1 cellular context compared by ENCODE assay signal in genomic region chr5:175800656-175801081, GRCh38.
A peak's percentile ranks its signal among the peaks of the same experiment; 100 is the strongest.
TF ChIP-seq lines count a peak whose summit lies in the region.

No MANE protein-coding gene starts in this region.

TF ChIP-seq in K562, 482 proteins besides CTCF, POLR2A, EP300 and RAD21 (continued from another document):
- TF ChIP-seq, protein P1, sequence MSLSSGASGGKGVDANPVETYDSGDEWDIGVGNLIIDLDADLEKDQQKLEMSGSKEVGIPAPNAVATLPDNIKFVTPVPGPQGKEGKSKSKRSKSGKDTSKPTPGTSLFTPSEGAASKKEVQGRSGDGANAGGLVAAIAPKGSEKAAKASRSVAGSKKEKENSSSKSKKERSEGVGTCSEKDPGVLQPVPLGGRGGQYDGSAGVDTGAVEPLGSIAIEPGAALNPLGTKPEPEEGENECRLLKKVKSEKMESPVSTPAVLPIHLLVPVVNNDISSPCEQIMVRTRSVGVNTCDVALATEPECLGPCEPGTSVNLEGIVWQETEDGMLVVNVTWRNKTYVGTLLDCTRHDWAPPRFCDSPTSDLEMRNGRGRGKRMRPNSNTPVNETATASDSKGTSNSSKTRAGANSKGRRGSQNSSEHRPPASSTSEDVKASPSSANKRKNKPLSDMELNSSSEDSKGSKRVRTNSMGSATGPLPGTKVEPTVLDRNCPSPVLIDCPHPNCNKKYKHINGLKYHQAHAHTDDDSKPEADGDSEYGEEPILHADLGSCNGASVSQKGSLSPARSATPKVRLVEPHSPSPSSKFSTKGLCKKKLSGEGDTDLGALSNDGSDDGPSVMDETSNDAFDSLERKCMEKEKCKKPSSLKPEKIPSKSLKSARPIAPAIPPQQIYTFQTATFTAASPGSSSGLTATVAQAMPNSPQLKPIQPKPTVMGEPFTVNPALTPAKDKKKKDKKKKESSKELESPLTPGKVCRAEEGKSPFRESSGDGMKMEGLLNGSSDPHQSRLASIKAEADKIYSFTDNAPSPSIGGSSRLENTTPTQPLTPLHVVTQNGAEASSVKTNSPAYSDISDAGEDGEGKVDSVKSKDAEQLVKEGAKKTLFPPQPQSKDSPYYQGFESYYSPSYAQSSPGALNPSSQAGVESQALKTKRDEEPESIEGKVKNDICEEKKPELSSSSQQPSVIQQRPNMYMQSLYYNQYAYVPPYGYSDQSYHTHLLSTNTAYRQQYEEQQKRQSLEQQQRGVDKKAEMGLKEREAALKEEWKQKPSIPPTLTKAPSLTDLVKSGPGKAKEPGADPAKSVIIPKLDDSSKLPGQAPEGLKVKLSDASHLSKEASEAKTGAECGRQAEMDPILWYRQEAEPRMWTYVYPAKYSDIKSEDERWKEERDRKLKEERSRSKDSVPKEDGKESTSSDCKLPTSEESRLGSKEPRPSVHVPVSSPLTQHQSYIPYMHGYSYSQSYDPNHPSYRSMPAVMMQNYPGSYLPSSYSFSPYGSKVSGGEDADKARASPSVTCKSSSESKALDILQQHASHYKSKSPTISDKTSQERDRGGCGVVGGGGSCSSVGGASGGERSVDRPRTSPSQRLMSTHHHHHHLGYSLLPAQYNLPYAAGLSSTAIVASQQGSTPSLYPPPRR (CRISPR knock-in tag; IDR thresholded peaks at IDR 0.05; ENCODE audit: borderline replicate concordance), result no peak
- TF ChIP-seq, protein P2, sequence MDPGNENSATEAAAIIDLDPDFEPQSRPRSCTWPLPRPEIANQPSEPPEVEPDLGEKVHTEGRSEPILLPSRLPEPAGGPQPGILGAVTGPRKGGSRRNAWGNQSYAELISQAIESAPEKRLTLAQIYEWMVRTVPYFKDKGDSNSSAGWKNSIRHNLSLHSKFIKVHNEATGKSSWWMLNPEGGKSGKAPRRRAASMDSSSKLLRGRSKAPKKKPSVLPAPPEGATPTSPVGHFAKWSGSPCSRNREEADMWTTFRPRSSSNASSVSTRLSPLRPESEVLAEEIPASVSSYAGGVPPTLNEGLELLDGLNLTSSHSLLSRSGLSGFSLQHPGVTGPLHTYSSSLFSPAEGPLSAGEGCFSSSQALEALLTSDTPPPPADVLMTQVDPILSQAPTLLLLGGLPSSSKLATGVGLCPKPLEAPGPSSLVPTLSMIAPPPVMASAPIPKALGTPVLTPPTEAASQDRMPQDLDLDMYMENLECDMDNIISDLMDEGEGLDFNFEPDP (CRISPR knock-in tag; IDR thresholded peaks at IDR 0.05), result no peak
- TF ChIP-seq SMAD1 (IDR thresholded peaks at IDR 0.05; ENCODE audit: low read depth, low read length, partially characterized antibody), result no peak
- TF ChIP-seq ARID1B (IDR thresholded peaks at IDR 0.05), result peak; percentile 32; the same call in 1 of the 2 replicates
- TF ChIP-seq SMARCA5 (IDR thresholded peaks at IDR 0.05), result no peak
- TF ChIP-seq JUND (IDR thresholded peaks at IDR 0.05; ENCODE audit: borderline replicate concordance, low read depth, low read length), result no peak
- 0 out of 3 replicates have a peak, but pooled peaks have one; percentile 17 for TF ChIP-seq JUND (tag; IDR thresholded peaks at IDR 0.05; ENCODE audit: borderline replicate concordance, low read depth, low read length)
- TF ChIP-seq MAFG (tag; conservative IDR thresholded peaks at IDR 0.05), result peak; percentile 83
- TF ChIP-seq NBN (IDR thresholded peaks at IDR 0.05; ENCODE audit: low read depth), result no peak
- TF ChIP-seq COPS2 (conservative IDR thresholded peaks at IDR 0.05), result no peak
- no peak for TF ChIP-seq SMAD2 (IDR thresholded peaks at IDR 0.05; ENCODE audit: low read depth, low read length)
- TF ChIP-seq, protein P3, sequence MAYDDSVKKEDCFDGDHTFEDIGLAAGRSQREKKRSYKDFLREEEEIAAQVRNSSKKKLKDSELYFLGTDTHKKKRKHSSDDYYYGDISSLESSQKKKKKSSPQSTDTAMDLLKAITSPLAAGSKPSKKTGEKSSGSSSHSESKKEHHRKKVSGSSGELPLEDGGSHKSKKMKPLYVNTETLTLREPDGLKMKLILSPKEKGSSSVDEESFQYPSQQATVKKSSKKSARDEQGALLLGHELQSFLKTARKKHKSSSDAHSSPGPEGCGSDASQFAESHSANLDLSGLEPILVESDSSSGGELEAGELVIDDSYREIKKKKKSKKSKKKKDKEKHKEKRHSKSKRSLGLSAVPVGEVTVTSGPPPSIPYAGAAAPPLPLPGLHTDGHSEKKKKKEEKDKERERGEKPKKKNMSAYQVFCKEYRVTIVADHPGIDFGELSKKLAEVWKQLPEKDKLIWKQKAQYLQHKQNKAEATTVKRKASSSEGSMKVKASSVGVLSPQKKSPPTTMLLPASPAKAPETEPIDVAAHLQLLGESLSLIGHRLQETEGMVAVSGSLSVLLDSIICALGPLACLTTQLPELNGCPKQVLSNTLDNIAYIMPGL (CRISPR knock-in tag; IDR thresholded peaks at IDR 0.05), result no peak
- peak; percentile 74 for TF ChIP-seq EHMT2 (IDR thresholded peaks at IDR 0.05)
TF ChIP-seq in K562: peak in this region for 17.
